ENCODE assay signal across 1 cellular context in genomic region chr12:57519758-57520007, GRCh38.
TF ChIP-seq lines count a peak whose summit lies in the region.

No MANE protein-coding gene starts in this region.

TF ChIP-seq in HepG2, 621 proteins besides CTCF, POLR2A, EP300 and RAD21:
- TF ChIP-seq, protein P1, sequence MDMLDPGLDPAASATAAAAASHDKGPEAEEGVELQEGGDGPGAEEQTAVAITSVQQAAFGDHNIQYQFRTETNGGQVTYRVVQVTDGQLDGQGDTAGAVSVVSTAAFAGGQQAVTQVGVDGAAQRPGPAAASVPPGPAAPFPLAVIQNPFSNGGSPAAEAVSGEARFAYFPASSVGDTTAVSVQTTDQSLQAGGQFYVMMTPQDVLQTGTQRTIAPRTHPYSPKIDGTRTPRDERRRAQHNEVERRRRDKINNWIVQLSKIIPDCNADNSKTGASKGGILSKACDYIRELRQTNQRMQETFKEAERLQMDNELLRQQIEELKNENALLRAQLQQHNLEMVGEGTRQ (IDR thresholded peaks at IDR 0.05; ENCODE audit: low read depth, low read length), result no peak
- TF ChIP-seq, protein P1 (CRISPR knock-in tag; IDR thresholded peaks at IDR 0.05; ENCODE audit: borderline replicate concordance), result no peak
- TF ChIP-seq SAP130 (CRISPR knock-in tag; IDR thresholded peaks at IDR 0.05; ENCODE audit: low read depth) (no peak; the same call in 1 of the 2 replicates), ZNF101 (CRISPR knock-in tag; IDR thresholded peaks at IDR 0.05; ENCODE audit: borderline replicate concordance, low read depth) (no peak), ZNF12 (CRISPR knock-in tag; IDR thresholded peaks at IDR 0.05) (no peak), ZNF3 (CRISPR knock-in tag; IDR thresholded peaks at IDR 0.05) (no peak), ZNF335 (CRISPR knock-in tag; IDR thresholded peaks at IDR 0.05) (0 out of 2 replicates have a peak, but pooled peaks have one; percentile 8), HIVEP1 (CRISPR knock-in tag; IDR thresholded peaks at IDR 0.05) (peak; percentile 44; the same call in 1 of the 2 replicates), ZNF670 (CRISPR knock-in tag; IDR thresholded peaks at IDR 0.05; ENCODE audit: borderline replicate concordance) (0 out of 2 replicates have a peak, but pooled peaks have one; percentile 29), ZNF451 (CRISPR knock-in tag; IDR thresholded peaks at IDR 0.05) (0 out of 2 replicates have a peak, but pooled peaks have one; percentile 33), ZNF816 (CRISPR knock-in tag; IDR thresholded peaks at IDR 0.05; ENCODE audit: borderline replicate concordance) (peak; percentile 83; the same call in 1 of the 2 replicates), RFXAP (CRISPR knock-in tag; IDR thresholded peaks at IDR 0.05; ENCODE audit: borderline replicate concordance) (no peak), ZNF558 (CRISPR knock-in tag; IDR thresholded peaks at IDR 0.05; ENCODE audit: borderline replicate concordance) (0 out of 2 replicates have a peak, but pooled peaks have one; percentile 12), KDM5A (IDR thresholded peaks at IDR 0.05; ENCODE audit: borderline replicate concordance, low read length) (peak; percentile 59; the same call in 1 of the 2 replicates), ZNF30 (CRISPR knock-in tag; IDR thresholded peaks at IDR 0.05) (no peak), TARDBP (CRISPR knock-in tag; IDR thresholded peaks at IDR 0.05) (peak; percentile 46; the same call in 1 of the 2 replicates), ZC3H4 (CRISPR knock-in tag; IDR thresholded peaks at IDR 0.05; ENCODE audit: borderline replicate concordance) (peak; percentile 70; the same call in 1 of the 2 replicates), RNF2 (conservative IDR thresholded peaks at IDR 0.05; ENCODE audit: low read depth) (no peak), ESRRA (CRISPR knock-in tag; IDR thresholded peaks at IDR 0.05; ENCODE audit: low read depth) (no peak), ZSCAN9 (CRISPR knock-in tag; IDR thresholded peaks at IDR 0.05; ENCODE audit: borderline replicate concordance) (no peak)
- TF ChIP-seq, protein P2, sequence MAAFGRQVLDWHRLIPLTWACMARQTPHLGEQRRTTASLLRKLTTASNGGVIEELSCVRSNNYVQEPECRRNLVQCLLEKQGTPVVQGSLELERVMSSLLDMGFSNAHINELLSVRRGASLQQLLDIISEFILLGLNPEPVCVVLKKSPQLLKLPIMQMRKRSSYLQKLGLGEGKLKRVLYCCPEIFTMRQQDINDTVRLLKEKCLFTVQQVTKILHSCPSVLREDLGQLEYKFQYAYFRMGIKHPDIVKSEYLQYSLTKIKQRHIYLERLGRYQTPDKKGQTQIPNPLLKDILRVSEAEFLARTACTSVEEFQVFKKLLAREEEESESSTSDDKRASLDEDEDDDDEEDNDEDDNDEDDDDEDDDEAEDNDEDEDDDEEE (CRISPR knock-in tag; IDR thresholded peaks at IDR 0.05), result 0 out of 2 replicates have a peak, but pooled peaks have one; percentile 37
- TF ChIP-seq, protein P3, sequence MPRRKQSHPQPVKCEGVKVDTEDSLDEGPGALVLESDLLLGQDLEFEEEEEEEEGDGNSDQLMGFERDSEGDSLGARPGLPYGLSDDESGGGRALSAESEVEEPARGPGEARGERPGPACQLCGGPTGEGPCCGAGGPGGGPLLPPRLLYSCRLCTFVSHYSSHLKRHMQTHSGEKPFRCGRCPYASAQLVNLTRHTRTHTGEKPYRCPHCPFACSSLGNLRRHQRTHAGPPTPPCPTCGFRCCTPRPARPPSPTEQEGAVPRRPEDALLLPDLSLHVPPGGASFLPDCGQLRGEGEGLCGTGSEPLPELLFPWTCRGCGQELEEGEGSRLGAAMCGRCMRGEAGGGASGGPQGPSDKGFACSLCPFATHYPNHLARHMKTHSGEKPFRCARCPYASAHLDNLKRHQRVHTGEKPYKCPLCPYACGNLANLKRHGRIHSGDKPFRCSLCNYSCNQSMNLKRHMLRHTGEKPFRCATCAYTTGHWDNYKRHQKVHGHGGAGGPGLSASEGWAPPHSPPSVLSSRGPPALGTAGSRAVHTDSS (CRISPR knock-in tag; conservative IDR thresholded peaks at IDR 0.05), result no peak
- TF ChIP-seq, protein P4, sequence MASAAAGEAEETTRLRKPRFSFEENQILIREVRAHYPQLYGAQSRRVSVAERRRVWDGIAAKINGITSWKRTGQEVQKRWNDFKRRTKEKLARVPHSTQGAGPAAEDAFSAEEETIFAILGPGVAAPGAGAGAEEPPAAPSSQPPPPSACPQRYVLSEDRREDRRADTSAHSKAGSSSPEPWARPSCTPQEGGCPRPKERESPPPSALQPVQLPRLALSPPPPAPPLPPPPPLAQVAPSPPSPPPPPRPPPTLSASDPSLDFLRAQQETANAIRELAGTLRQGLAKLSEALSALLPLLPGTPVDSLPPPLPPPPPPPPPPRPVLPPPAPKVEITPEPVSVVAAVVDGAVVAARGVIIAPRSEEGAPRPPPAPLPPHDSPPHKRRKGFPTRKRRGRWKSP (CRISPR knock-in tag; IDR thresholded peaks at IDR 0.05), result no peak
TF ChIP-seq in HepG2: peak in this region for 10.
